ENCODE assay signal across 8 cellular contexts in the genomic region with DNA sequence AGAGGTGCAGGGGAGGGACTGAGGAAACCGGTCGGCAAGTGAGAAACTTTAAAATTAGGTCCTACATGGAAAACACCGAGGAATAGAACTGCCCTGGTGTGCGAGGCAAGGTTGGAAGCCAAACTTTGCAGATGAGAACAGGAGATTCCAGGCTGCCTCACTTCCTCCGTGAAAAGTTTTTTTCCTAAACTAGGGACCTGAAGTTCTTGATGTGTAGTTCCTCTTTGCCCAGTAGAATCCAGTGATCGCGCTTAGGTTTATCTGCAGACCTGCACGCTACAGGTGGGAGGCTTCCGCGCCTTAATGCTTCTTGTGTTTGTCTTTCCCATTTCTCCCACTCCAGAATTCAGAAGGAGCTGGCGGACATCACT. TPM values are rescaled to one million over a fixed set of nuclear protein-coding genes. Genes with fewer than 3 reads are reported as not detected.
DNase-seq lines count a peak whose midpoint lies in the region; ATAC-seq and TF ChIP-seq lines count a peak whose summit lies in the region.

No MANE protein-coding gene starts in this region.

- no peaks in the 10 kb centered on the region for H3K9me3 ChIP-seq in mucosa of rectum (ENCODE audit: control insufficient read depth in 2 of 2, low read length in 2 of 2)

- peak overlapping the region; percentile 72 to 83 for H3K9ac ChIP-seq in mucosa of rectum (ENCODE audit: low read depth in 1 of 2, low read length in 2 of 2)

- H3K4me1 ChIP-seq in mucosa of rectum (ENCODE audit: control insufficient read depth in 2 of 2, insufficient read depth in 2 of 2, low read length in 2 of 2), result peaks cover 22 to 27% of the 10 kb centered on the region in 2 donors

- H3K27me3 ChIP-seq in mucosa of rectum (ENCODE audit: control insufficient read depth in 2 of 2, insufficient read depth in 2 of 2, low read length in 2 of 2), result no peaks in the 10 kb centered on the region

- no peaks in the 10 kb centered on the region for H3K36me3 ChIP-seq in mucosa of rectum (ENCODE audit: control insufficient read depth in 2 of 2, insufficient read depth in 2 of 2, low read length in 2 of 2)

- peak; percentile 12 for DNase-seq in NCI-H146 (lab: John Stamatoyannopoulos, UW)
- DNase-seq in NCI-H146 treated with DMSO at 0.1 percent for 48 hours (lab: John Stamatoyannopoulos, UW; ENCODE audit: unreplicated experiment), result no peak
- peak; percentile 32 for DNase-seq in NCI-H2029 treated with DMSO at 0.1 percent for 48 hours (lab: John Stamatoyannopoulos, UW)
- peak; percentile 16 for DNase-seq in choroid plexus epithelial cell (ENCODE audit: low read depth)
- no peak for DNase-seq in ureter (ENCODE audit: low spot score)

- TF ChIP-seq CTCF in choroid plexus epithelial cell (conservative IDR thresholded peaks at IDR 0.05; ENCODE audit: low read depth, low read length), result no peak

- no peak for ATAC-seq in GM19023 (IDR thresholded peaks at IDR 0.05; ENCODE audit: unreplicated experiment)
- ATAC-seq in GM18861 (IDR thresholded peaks at IDR 0.05; ENCODE audit: unreplicated experiment), result no peak

- peak overlapping the region; percentile 69 for H3K4me3 ChIP-seq in choroid plexus epithelial cell (ENCODE audit: low read depth, low read length)
- peak overlapping the region; percentile 73 to 82 for H3K4me3 ChIP-seq in mucosa of rectum (ENCODE audit: low read length in 2 of 2)

- H3K27ac ChIP-seq in mucosa of rectum (ENCODE audit: low read depth in 2 of 2, low read length in 2 of 2), result peak overlapping the region; percentile 48 to 76

RNA-seq across cellular contexts. Expression of a gene that starts 5.3 kb away (rescaled TPM):
- 107 TPM for total RNA-seq in ureter

Comparison
In these comparisons a context has a peak if more than half of its experiments do, and no peak if none do; other contexts are left out.
1. DNase-seq: peak in NCI-H146 (single experiment), NCI-H2029 treated with DMSO at 0.1 percent for 48 hours (single experiment) and choroid plexus epithelial cell (single experiment); none in NCI-H146 treated with DMSO at 0.1 percent for 48 hours (single experiment) and ureter (single experiment).